ENCODE assay signal across 8 cellular contexts in the genomic region with DNA sequence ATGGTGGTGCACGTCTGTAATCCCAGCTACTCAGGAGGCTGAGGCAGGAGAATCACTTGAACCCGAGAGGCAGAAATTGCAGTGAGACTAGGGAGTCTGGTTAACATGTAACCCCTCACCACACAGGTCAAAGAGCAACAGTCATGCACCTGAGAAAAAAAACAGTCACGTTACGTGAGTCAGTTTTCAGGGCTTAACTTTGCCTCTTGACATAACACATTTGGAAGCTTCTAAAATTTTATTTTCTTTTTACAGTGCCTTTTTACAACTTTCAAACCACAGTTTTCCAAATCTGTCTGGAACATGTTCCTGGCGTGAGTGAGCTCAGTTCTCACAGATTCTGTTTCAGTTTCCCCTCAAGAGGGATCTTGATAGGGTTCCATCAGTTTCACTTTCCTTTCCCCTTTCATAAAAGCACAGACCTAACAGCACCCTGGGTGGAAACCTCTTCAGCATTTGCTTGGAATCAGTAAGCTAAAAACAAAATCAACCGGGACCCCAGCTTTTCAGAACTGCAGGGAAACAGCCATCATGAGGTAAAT. TPM values are rescaled to one million over a fixed set of nuclear protein-coding genes. Genes with fewer than 3 reads are reported as not detected.
DNase-seq lines count a peak whose midpoint lies in the region; ATAC-seq and TF ChIP-seq lines count a peak whose summit lies in the region.

No MANE protein-coding gene starts in this region.

- peaks cover 46% of the 10 kb centered on the region for H3K4me1 Mint-ChIP-seq in type B pancreatic cell (ENCODE audit: unreplicated experiment)

- peak overlapping the region; percentile 78 for H3K4me3 Mint-ChIP-seq in type B pancreatic cell

- H3K36me3 ChIP-seq in mesodermal cell (ENCODE audit: control insufficient read depth, insufficient read depth, low read length) = no peaks in the 10 kb centered on the region

- DNase-seq in activated effector memory CD4-positive, alpha-beta T cell treated with anti-CD3 and anti-CD28 coated beads, Interleukin-2, amount 50 U/mL, for 16 hours = peak; percentile 68
- DNase-seq in activated effector memory CD4-positive, alpha-beta T cell treated with Interleukin-2 at 50 U/mL for 16 hours = no peak
- DNase-seq in RPMI7951 (ENCODE audit: low read depth) (peak; percentile 72), dedifferentiated amniotic fluid mesenchymal stem cell (ENCODE audit: extremely low spot score) (peak; percentile 62), type B pancreatic cell (ENCODE audit: extremely low spot score, unreplicated experiment) (no peak), SKM-1 (lab: John Stamatoyannopoulos, UW; ENCODE audit: unreplicated experiment) (no peak)

- no peaks in the 10 kb centered on the region for H3K36me3 Mint-ChIP-seq in type B pancreatic cell

- H3K4me3 ChIP-seq in mesodermal cell (ENCODE audit: extremely low read depth, insufficient read depth, low read length, poor library complexity, severe bottlenecking) = no peak overlapping the region

- peak overlapping the region; percentile 49 for H3K27ac Mint-ChIP-seq in type B pancreatic cell

- peak overlapping the region; percentile 57 for H3K27ac ChIP-seq in mesodermal cell (ENCODE audit: low read depth, low read length, severe bottlenecking)

- no peaks in the 10 kb centered on the region for H3K27me3 Mint-ChIP-seq in type B pancreatic cell

- 73 to 85% methylated on average over 5 to 6 of the region's 6 CpGs for WGBS in mesodermal cell (ENCODE audit: insufficient coverage in 2 of 2), 2 experiments

- TF ChIP-seq CTCF in type B pancreatic cell (conservative IDR thresholded peaks at IDR 0.05) = no peak

- ATAC-seq in HG02973 (IDR thresholded peaks at IDR 0.05; ENCODE audit: unreplicated experiment) = peak; percentile 35

- H3K4me1 ChIP-seq in mesodermal cell (ENCODE audit: control insufficient read depth, insufficient read depth, low read length, poor library complexity, severe bottlenecking) = peaks cover 25% of the 10 kb centered on the region

- H3K9me3 Mint-ChIP-seq in type B pancreatic cell = no peaks in the 10 kb centered on the region

- H3K9me3 ChIP-seq in mesodermal cell (ENCODE audit: control insufficient read depth, low read length) = no peaks in the 10 kb centered on the region

RNA-seq across cellular contexts. Expression of a gene that starts 4.4 kb away (rescaled TPM):
- 23.4 and 24.0 TPM in 2 replicates for total RNA-seq in RPMI7951 (2014; rRNA removed; shearing (Covaris generic))
- 4.4 TPM for polyA plus RNA-seq in mesodermal cell (2013, experiment 1 of 2)
- polyA plus RNA-seq in mesodermal cell (2013, experiment 2 of 2) = 3.7 TPM
- total RNA-seq in type B pancreatic cell (ENCODE audit: low replicate concordance) = 4.9 and 9.4 TPM in 2 replicates

RNA-seq across cellular contexts. Expression of a gene that starts 30.3 kb away (rescaled TPM):
- total RNA-seq in RPMI7951 (2014; rRNA removed; shearing (Covaris generic)) = 5.8 and 6.0 TPM in 2 replicates
- 0.29 TPM for polyA plus RNA-seq in mesodermal cell (2013, experiment 1 of 2)
- 0.20 TPM for polyA plus RNA-seq in mesodermal cell (2013, experiment 2 of 2)
- total RNA-seq in type B pancreatic cell (ENCODE audit: low replicate concordance) = 1.3 and 1.4 TPM in 2 replicates

RNA-seq across cellular contexts. Expression of a gene that starts 45.7 kb away (rescaled TPM):
- total RNA-seq in RPMI7951 (2014; rRNA removed; shearing (Covaris generic)) = not detected in 2 replicates
- not detected for polyA plus RNA-seq in mesodermal cell (2013, experiment 1 of 2)
- not detected for polyA plus RNA-seq in mesodermal cell (2013, experiment 2 of 2)
- not detected in 2 replicates for total RNA-seq in type B pancreatic cell (ENCODE audit: low replicate concordance)

Comparison
In these comparisons a context has a peak if more than half of its experiments do, and no peak if none do; other contexts are left out.
1. DNase-seq: peak in activated effector memory CD4-positive, alpha-beta T cell treated with anti-CD3 and anti-CD28 coated beads, Interleukin-2, amount 50 U/mL, for 16 hours (single experiment), RPMI7951 (single experiment) and dedifferentiated amniotic fluid mesenchymal stem cell (single experiment); none in activated effector memory CD4-positive, alpha-beta T cell treated with Interleukin-2 at 50 U/mL for 16 hours (single experiment), type B pancreatic cell (single experiment) and SKM-1 (single experiment).